ENCODE assay signal across 1 cellular context in genomic region chr20:33701629-33702450, GRCh38.
TF ChIP-seq lines count a peak whose summit lies in the region.

No MANE protein-coding gene starts in this region.

TF ChIP-seq in HepG2, 621 proteins besides CTCF, POLR2A, EP300 and RAD21 (continued from another document):
- TF ChIP-seq STAT6 (CRISPR knock-in tag; IDR thresholded peaks at IDR 0.05; ENCODE audit: borderline replicate concordance) (peak; percentile 52; the same call in 1 of the 2 replicates), STAG1 (CRISPR knock-in tag; IDR thresholded peaks at IDR 0.05) (peak; percentile 10; the same call in 1 of the 2 replicates), MLXIP (CRISPR knock-in tag; IDR thresholded peaks at IDR 0.05; ENCODE audit: borderline replicate concordance) (no peak), HNRNPL (IDR thresholded peaks at IDR 0.05; ENCODE audit: low read depth, low read length) (0 out of 2 replicates have a peak, but pooled peaks have one; percentile 24), TRIM22 (IDR thresholded peaks at IDR 0.05) (no peak), NRL (CRISPR knock-in tag; IDR thresholded peaks at IDR 0.05; ENCODE audit: borderline replicate concordance) (peak; percentile 75), NR2C2 (CRISPR knock-in tag; IDR thresholded peaks at IDR 0.05; ENCODE audit: borderline replicate concordance) (peak; percentile 93), ARNTL (CRISPR knock-in tag; IDR thresholded peaks at IDR 0.05) (peak; percentile 84; the same call in 1 of the 2 replicates), ZSCAN20 (CRISPR knock-in tag; IDR thresholded peaks at IDR 0.05; ENCODE audit: borderline replicate concordance) (no peak), RCOR2 (CRISPR knock-in tag; IDR thresholded peaks at IDR 0.05) (peak; percentile 87), ZFY (CRISPR knock-in tag; IDR thresholded peaks at IDR 0.05) (peak; percentile 13; the same call in 1 of the 2 replicates), ZSCAN12 (CRISPR knock-in tag; IDR thresholded peaks at IDR 0.05) (no peak), ZNF142 (CRISPR knock-in tag; IDR thresholded peaks at IDR 0.05) (no peak), PITX1 (CRISPR knock-in tag; IDR thresholded peaks at IDR 0.05) (peak; percentile 93), ZNF280D (CRISPR knock-in tag; IDR thresholded peaks at IDR 0.05) (peak; percentile 89; the same call in 1 of the 2 replicates), ZNF564 (CRISPR knock-in tag; IDR thresholded peaks at IDR 0.05) (no peak), ZNF891 (CRISPR knock-in tag; IDR thresholded peaks at IDR 0.05) (0 out of 2 replicates have a peak, but pooled peaks have one; percentile 41), ZNF740 (CRISPR knock-in tag; IDR thresholded peaks at IDR 0.05) (peak; percentile 69; the same call in 1 of the 2 replicates), ZBTB10 (CRISPR knock-in tag; IDR thresholded peaks at IDR 0.05; ENCODE audit: borderline replicate concordance) (no peak), THAP11 (CRISPR knock-in tag; IDR thresholded peaks at IDR 0.05) (peak; percentile 49; the same call in 1 of the 2 replicates)
- TF ChIP-seq, protein P1, sequence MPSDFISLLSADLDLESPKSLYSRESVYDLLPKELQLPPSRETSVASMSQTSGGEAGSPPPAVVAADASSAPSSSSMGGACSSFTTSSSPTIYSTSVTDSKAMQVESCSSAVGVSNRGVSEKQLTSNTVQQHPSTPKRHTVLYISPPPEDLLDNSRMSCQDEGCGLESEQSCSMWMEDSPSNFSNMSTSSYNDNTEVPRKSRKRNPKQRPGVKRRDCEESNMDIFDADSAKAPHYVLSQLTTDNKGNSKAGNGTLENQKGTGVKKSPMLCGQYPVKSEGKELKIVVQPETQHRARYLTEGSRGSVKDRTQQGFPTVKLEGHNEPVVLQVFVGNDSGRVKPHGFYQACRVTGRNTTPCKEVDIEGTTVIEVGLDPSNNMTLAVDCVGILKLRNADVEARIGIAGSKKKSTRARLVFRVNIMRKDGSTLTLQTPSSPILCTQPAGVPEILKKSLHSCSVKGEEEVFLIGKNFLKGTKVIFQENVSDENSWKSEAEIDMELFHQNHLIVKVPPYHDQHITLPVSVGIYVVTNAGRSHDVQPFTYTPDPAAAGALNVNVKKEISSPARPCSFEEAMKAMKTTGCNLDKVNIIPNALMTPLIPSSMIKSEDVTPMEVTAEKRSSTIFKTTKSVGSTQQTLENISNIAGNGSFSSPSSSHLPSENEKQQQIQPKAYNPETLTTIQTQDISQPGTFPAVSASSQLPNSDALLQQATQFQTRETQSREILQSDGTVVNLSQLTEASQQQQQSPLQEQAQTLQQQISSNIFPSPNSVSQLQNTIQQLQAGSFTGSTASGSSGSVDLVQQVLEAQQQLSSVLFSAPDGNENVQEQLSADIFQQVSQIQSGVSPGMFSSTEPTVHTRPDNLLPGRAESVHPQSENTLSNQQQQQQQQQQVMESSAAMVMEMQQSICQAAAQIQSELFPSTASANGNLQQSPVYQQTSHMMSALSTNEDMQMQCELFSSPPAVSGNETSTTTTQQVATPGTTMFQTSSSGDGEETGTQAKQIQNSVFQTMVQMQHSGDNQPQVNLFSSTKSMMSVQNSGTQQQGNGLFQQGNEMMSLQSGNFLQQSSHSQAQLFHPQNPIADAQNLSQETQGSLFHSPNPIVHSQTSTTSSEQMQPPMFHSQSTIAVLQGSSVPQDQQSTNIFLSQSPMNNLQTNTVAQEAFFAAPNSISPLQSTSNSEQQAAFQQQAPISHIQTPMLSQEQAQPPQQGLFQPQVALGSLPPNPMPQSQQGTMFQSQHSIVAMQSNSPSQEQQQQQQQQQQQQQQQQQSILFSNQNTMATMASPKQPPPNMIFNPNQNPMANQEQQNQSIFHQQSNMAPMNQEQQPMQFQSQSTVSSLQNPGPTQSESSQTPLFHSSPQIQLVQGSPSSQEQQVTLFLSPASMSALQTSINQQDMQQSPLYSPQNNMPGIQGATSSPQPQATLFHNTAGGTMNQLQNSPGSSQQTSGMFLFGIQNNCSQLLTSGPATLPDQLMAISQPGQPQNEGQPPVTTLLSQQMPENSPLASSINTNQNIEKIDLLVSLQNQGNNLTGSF (CRISPR knock-in tag; IDR thresholded peaks at IDR 0.05): no peak
